9 cellular contexts compared by ENCODE assay signal in genomic region chr15:51846066-51846462, GRCh38. TPM values are rescaled to one million over a fixed set of nuclear protein-coding genes. Genes with fewer than 3 reads are reported as not detected.
DNase-seq lines count a peak whose midpoint lies in the region; ATAC-seq and TF ChIP-seq lines count a peak whose summit lies in the region.
"Had no signal": no experiment of that assay in that cellular context is flagged by ENCODE, and none has a peak within 500 bp of the region (broad histone marks: within the 10 kb centered on the region; RNA-seq: fewer than 3 reads in every experiment).

No MANE protein-coding gene starts in this region.

- H3K36me3 ChIP-seq in BLaER1 (peaks cover 6% of the 10 kb centered on the region; the same call in 1 of the 2 replicates), IMR-90 (ENCODE audit: control insufficient read depth, insufficient read depth, low read length) (no peaks in the 10 kb centered on the region), neutrophil (no peaks in the 10 kb centered on the region), Peyer's patch (no peaks in the 10 kb centered on the region)

- intact Hi-C loops in IMR-90 (cut with micrococcal nuclease): no loop called here

- H2AK5ac ChIP-seq in IMR-90 (ENCODE audit: low read depth, low read length): no peak overlapping the region

- H3K4me1 Mint-ChIP-seq in chondrocyte (ENCODE audit: low read depth): peaks cover 74% of the 10 kb centered on the region

- peak overlapping the region; percentile 20 for H2BK5ac ChIP-seq in IMR-90 (ENCODE audit: low read depth, low read length, poor library complexity, severe bottlenecking)

- H4K5ac ChIP-seq in IMR-90 (ENCODE audit: low read depth, low read length): peak overlapping the region; percentile 30; the same call in 1 of the 2 replicates

- H4K91ac ChIP-seq in IMR-90 (ENCODE audit: insufficient read depth, low read depth, low read length): no peak overlapping the region

- H3K4me3 ChIP-seq in BLaER1 (no peak overlapping the region), IMR-90 (ENCODE audit: insufficient read depth, low read depth, low read length) (no peak overlapping the region), neutrophil (ENCODE audit: low read depth in 1 of 2, low read length in 1 of 2) (no peak overlapping the region), Peyer's patch (no peak overlapping the region)

- peak overlapping the region in 1 of 2 experiments; percentile 38; a peak in 1 of 4 replicates for H4K8ac ChIP-seq in IMR-90 (ENCODE audit: low read depth in 2 of 2, low read length in 2 of 2)

- POLR2A ChIA-PET in IMR-90 (lab: Charles Lee; ENCODE audit: unreplicated experiment): no interaction called here

- H3K36me3 Mint-ChIP-seq in chondrocyte (ENCODE audit: low read depth): peaks cover 4% of the 10 kb centered on the region

- 0 out of 2 replicates have a peak overlapping the region, but pooled peaks have one; percentile 55 for H3K18ac ChIP-seq in IMR-90 (ENCODE audit: low read depth, low read length)

- H3K9me3 Mint-ChIP-seq in chondrocyte (ENCODE audit: low read depth): no peaks in the 10 kb centered on the region

- H3K9me3 ChIP-seq in BLaER1 (no peaks in the 10 kb centered on the region), IMR-90 (ENCODE audit: control insufficient read depth, insufficient read depth, low read length) (no peaks in the 10 kb centered on the region), neutrophil (no peaks in the 10 kb centered on the region), Peyer's patch (no peaks in the 10 kb centered on the region)

- H3K27ac ChIP-seq in BLaER1: no peak overlapping the region
- H3K27ac ChIP-seq in IMR-90 (ENCODE audit: insufficient read depth, low read length): peak overlapping the region; percentile 70
- H3K27ac ChIP-seq in neutrophil: peak overlapping the region; percentile 77
- H3K27ac ChIP-seq in Peyer's patch: peak overlapping the region in 2 of 4 donors; percentile 16 to 22

- 0 out of 2 replicates have a peak overlapping the region, but pooled peaks have one; percentile 21 for H3K14ac ChIP-seq in IMR-90 (replicated peaks; ENCODE audit: low read depth, low read length)

- CTCF ChIA-PET in IMR-90 (lab: Yijun Ruan, JAX): no interaction called here

- no peak overlapping the region for H2BK20ac ChIP-seq in IMR-90 (ENCODE audit: low read depth, low read length)

- BruUV-seq in IMR-90 (replicated peaks; lab: Mats Ljungman, UMichigan): no TSS peak

- peaks cover 48% of the 10 kb centered on the region for H3K4me1 ChIP-seq in BLaER1
- peaks cover 20% of the 10 kb centered on the region for H3K4me1 ChIP-seq in IMR-90 (ENCODE audit: control insufficient read depth, insufficient read depth, low read length)
- H3K4me1 ChIP-seq in neutrophil (ENCODE audit: control insufficient read depth in 1 of 2, insufficient read depth in 1 of 2, low read depth in 1 of 2, low read length in 1 of 2): peaks cover 53 to 61% of the 10 kb centered on the region in 2 experiments
- peaks cover 0 to 38% (median 12%) of the 10 kb centered on the region in 4 donors for H3K4me1 ChIP-seq in Peyer's patch

- dilution Hi-C loops in IMR-90 (cut with HindIII; ENCODE audit: low sequenced_read_pairs, unreplicated experiment): no loop called here

- ATAC-seq in IMR-90 (ENCODE audit: low read depth): no peak
- no peak for ATAC-seq in HG02981 (IDR thresholded peaks at IDR 0.05; ENCODE audit: unreplicated experiment)

- H3K4me3 Mint-ChIP-seq in chondrocyte (ENCODE audit: unreplicated experiment): no peak overlapping the region

- no CpG with 5 or more reads among the region's 3 CpGs for WGBS in IMR-90 (ENCODE audit: extremely low coverage in 2 of 2, insufficient read length in 1 of 2), 2 experiments

- no peaks in the 10 kb centered on the region for H3K27me3 ChIP-seq in BLaER1
- no peaks in the 10 kb centered on the region for H3K27me3 ChIP-seq in IMR-90 (ENCODE audit: control insufficient read depth, insufficient read depth, low read length)
- no peaks in the 10 kb centered on the region for H3K27me3 ChIP-seq in neutrophil
- H3K27me3 ChIP-seq in Peyer's patch: no peaks in the 10 kb centered on the region

- H3K4me2 ChIP-seq in BLaER1 (0 out of 2 replicates have a peak overlapping the region, but pooled peaks have one; percentile 6), IMR-90 (ENCODE audit: low read depth, low read length) (peak overlapping the region; percentile 52)

- H3K23ac ChIP-seq in IMR-90 (ENCODE audit: low read depth, low read length): 0 out of 2 replicates have a peak overlapping the region, but pooled peaks have one; percentile 17

- H3K9me1 ChIP-seq in IMR-90 (ENCODE audit: insufficient read depth, low read length): peaks cover 24% of the 10 kb centered on the region

- H2AFZ ChIP-seq in IMR-90 (replicated peaks; ENCODE audit: low read length, poor library complexity): no peak overlapping the region

- in situ Hi-C loops in IMR-90 (cut with MboI; ENCODE audit: low sequenced_read_pairs): no loop called here

- no peaks in the 10 kb centered on the region for H3K27me3 Mint-ChIP-seq in chondrocyte (ENCODE audit: low read depth)

- no peak overlapping the region for H3K9ac ChIP-seq in BLaER1
- no peak overlapping the region for H3K9ac ChIP-seq in IMR-90 (ENCODE audit: low read depth, low read length)

- peak overlapping the region; percentile 87 for H3K27ac Mint-ChIP-seq in chondrocyte (ENCODE audit: unreplicated experiment)

- TF ChIP-seq POLR2A in IMR-90 (IDR thresholded peaks at IDR 0.05; ENCODE audit: low read depth, low read length) (no peak), Peyer's patch (IDR thresholded peaks at IDR 0.05) (no peak)

- H3K4ac ChIP-seq in IMR-90 (ENCODE audit: low read depth, low read length): no peak overlapping the region

- peaks cover 20 to 89% of the 10 kb centered on the region in 2 experiments for H3K79me1 ChIP-seq in IMR-90 (ENCODE audit: low read depth in 1 of 2, low read length in 2 of 2)

- no peak overlapping the region for H2BK120ac ChIP-seq in IMR-90 (ENCODE audit: low read depth, low read length)

- no peak for TF ChIP-seq RAD21 in IMR-90 (IDR thresholded peaks at IDR 0.05; ENCODE audit: low read length)

- no peak overlapping the region for H2AK9ac ChIP-seq in IMR-90 (replicated peaks; ENCODE audit: low read depth, low read length, poor library complexity)

- DNase-seq in IMR-90: no peak
- DNase-seq in chondrocyte (ENCODE audit: low spot score): no peak
- no peak for DNase-seq in Peyer's patch
- no peak for DNase-seq in AG20443 (ENCODE audit: low spot score)
- no peak for DNase-seq in activated CD4-positive, alpha-beta T cell treated with anti-CD3 and anti-CD28 coated beads, Interleukin-2, amount 50 U/mL, for 4 hours
- DNase-seq: stimulated activated CD4-positive, alpha-beta T cell treated with anti-CD3 and anti-CD28 coated beads, Interleukin-4, amount 100 ng/mL, for 1 hour had no signal

- H4K20me1 ChIP-seq in BLaER1 (peaks cover 63% of the 10 kb centered on the region), IMR-90 (ENCODE audit: insufficient read depth, low read length) (peaks cover 88% of the 10 kb centered on the region; the same call in 1 of the 2 replicates)

- H3K56ac ChIP-seq in IMR-90 (ENCODE audit: extremely low read depth, insufficient read depth, low read length): peak overlapping the region; percentile 24; the same call in 1 of the 2 replicates

- no peak overlapping the region for H2BK15ac ChIP-seq in IMR-90 (ENCODE audit: low read depth, low read length)

- TF ChIP-seq CTCF in IMR-90 (conservative IDR thresholded peaks at IDR 0.05; ENCODE audit: low read depth, low read length) (no peak), chondrocyte (IDR thresholded peaks at IDR 0.05) (no peak), neutrophil (IDR thresholded peaks at IDR 0.05) (no peak), Peyer's patch (IDR thresholded peaks at IDR 0.05) (no peak)

TF ChIP-seq in IMR-90, 13 proteins besides CTCF, POLR2A, EP300 and RAD21:
- TF ChIP-seq RCOR1 (IDR thresholded peaks at IDR 0.05; ENCODE audit: insufficient replicate concordance, low read length): no peak
- TF ChIP-seq USF2 (IDR thresholded peaks at IDR 0.05; ENCODE audit: low read depth, low read length): no peak
- no peak for TF ChIP-seq RFX5 (IDR thresholded peaks at IDR 0.05; ENCODE audit: low read depth, low read length)
- no peak for TF ChIP-seq MXI1 (IDR thresholded peaks at IDR 0.05; ENCODE audit: borderline replicate concordance, low read depth, low read length)
- TF ChIP-seq CEBPB (IDR thresholded peaks at IDR 0.05; ENCODE audit: low read depth, low read length): no peak
- TF ChIP-seq, protein P1, sequence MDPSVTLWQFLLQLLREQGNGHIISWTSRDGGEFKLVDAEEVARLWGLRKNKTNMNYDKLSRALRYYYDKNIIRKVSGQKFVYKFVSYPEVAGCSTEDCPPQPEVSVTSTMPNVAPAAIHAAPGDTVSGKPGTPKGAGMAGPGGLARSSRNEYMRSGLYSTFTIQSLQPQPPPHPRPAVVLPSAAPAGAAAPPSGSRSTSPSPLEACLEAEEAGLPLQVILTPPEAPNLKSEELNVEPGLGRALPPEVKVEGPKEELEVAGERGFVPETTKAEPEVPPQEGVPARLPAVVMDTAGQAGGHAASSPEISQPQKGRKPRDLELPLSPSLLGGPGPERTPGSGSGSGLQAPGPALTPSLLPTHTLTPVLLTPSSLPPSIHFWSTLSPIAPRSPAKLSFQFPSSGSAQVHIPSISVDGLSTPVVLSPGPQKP (IDR thresholded peaks at IDR 0.05; ENCODE audit: borderline replicate concordance, low read depth, low read length): no peak
- no peak for TF ChIP-seq MAZ (IDR thresholded peaks at IDR 0.05; ENCODE audit: borderline replicate concordance, low read depth, low read length)
- no peak for TF ChIP-seq CHD1 (IDR thresholded peaks at IDR 0.05; ENCODE audit: low read depth, low read length)
- TF ChIP-seq MAFK (IDR thresholded peaks at IDR 0.05; ENCODE audit: low read depth, low read length): no peak
- TF ChIP-seq BHLHE40 (IDR thresholded peaks at IDR 0.05; ENCODE audit: low read depth, low read length): no peak

RNA-seq across cellular contexts. Expression of gene TMOD3, which starts 16.6 kb away (rescaled TPM):
- total RNA-seq in IMR-90 (2012; rRNA removed): 22.0 and 51.1 TPM in 2 replicates
- 7.4 and 10.7 TPM in 2 replicates for polyA plus RNA-seq in IMR-90 (2012; rRNA removed)
- 2.5 and 4.7 TPM in 2 replicates for polyA plus RNA-seq in IMR-90 (2012; cell fraction: cytosol; rRNA removed)
- 2.7 and 5.9 TPM in 2 replicates for polyA plus RNA-seq in IMR-90 (2012; cell fraction: nucleus; rRNA removed; ENCODE audit: low replicate concordance)
- 44.3 to 56.9 TPM (median 44.4 TPM) in 3 replicates for total RNA-seq in chondrocyte
- total RNA-seq in Peyer's patch: 10 to 100 TPM; 39.3 to 51.8 (median 42.0) TPM
